Comparison of ENCODE assay signal across 9 cellular contexts in genomic region chr9:134293576-134294227, GRCh38. TPM values are rescaled to one million over a fixed set of nuclear protein-coding genes. Genes with fewer than 3 reads are reported as not detected.
DNase-seq lines count a peak whose midpoint lies in the region; ATAC-seq and TF ChIP-seq lines count a peak whose summit lies in the region.
"Had no signal": no experiment of that assay in that cellular context is flagged by ENCODE, and none has a peak within 500 bp of the region (broad histone marks: within the 10 kb centered on the region; RNA-seq: fewer than 3 reads in every experiment).

No MANE protein-coding gene starts in this region.

- peaks cover 2 to 8% (median 6%) of the 10 kb centered on the region in 4 donors for H3K4me1 Mint-ChIP-seq in naive thymus-derived CD8-positive, alpha-beta T cell

- DNase-seq in AG04450 (ENCODE audit: low read depth, low spot score) (no peak), NCI-H69 (lab: John Stamatoyannopoulos, UW) (peak; percentile 73), epidermal melanocyte (ENCODE audit: insufficient read length, low spot score) (peak; percentile 51), NCI-H82 (lab: John Stamatoyannopoulos, UW) (no peak), NCI-H1105 treated with DMSO at 0.1 percent for 48 hours (lab: John Stamatoyannopoulos, UW) (no peak)
- peak in 1 of 10 donors; percentile 2 for DNase-seq in naive thymus-derived CD8-positive, alpha-beta T cell
- DNase-seq: NCI-H1092 had no signal

- POLR2A ChIA-PET in AG04450 (lab: Yijun Ruan, JAX) = interaction anchor here (1.1 kb wide), 1 partner anchor 117 kb away, joined by 3 read pairs; no protein-coding TSS in a partner anchor
- POLR2A ChIA-PET in naive thymus-derived CD8-positive, alpha-beta T cell (lab: Charles Lee) = no interaction called here

- H3K27me3 ChIP-seq in AG04450 (ENCODE audit: control insufficient read depth, insufficient read depth, low read length) = peaks cover 37% of the 10 kb centered on the region

- H3K4me3 Mint-ChIP-seq in naive thymus-derived CD8-positive, alpha-beta T cell = peak overlapping the region; percentile 47 to 84 (median 68)

- no peaks in the 10 kb centered on the region for H3K9me3 Mint-ChIP-seq in naive thymus-derived CD8-positive, alpha-beta T cell

- peak overlapping the region; percentile 7; the same call in 1 of the 2 replicates for H3K4me3 ChIP-seq in AG04450 (ENCODE audit: low read depth, low read length)

- H3K9me3 ChIP-seq in AG04450 (ENCODE audit: control insufficient read depth, insufficient read depth, low read length) = no peaks in the 10 kb centered on the region; the same call in 1 of the 2 replicates

- ATAC-seq in naive thymus-derived CD8-positive, alpha-beta T cell = peak; percentile 30 to 46
- ATAC-seq in GM21360 (IDR thresholded peaks at IDR 0.05; ENCODE audit: unreplicated experiment) = no peak
- ATAC-seq in HG03457 (IDR thresholded peaks at IDR 0.05; ENCODE audit: unreplicated experiment) = no peak

- CTCF ChIA-PET in AG04450 (lab: Charles Lee) = no interaction called here

- H3K27ac Mint-ChIP-seq in naive thymus-derived CD8-positive, alpha-beta T cell = peak overlapping the region in 3 of 10 donors; percentile 48 to 69 (median 65)

- H3K36me3 Mint-ChIP-seq in naive thymus-derived CD8-positive, alpha-beta T cell = no peaks in the 10 kb centered on the region

- no peak overlapping the region for H3K27ac ChIP-seq in AG04450 (ENCODE audit: low read depth, low read length)

- peaks cover 0 to 3% (median 1%) of the 10 kb centered on the region in 5 donors for H3K27me3 Mint-ChIP-seq in naive thymus-derived CD8-positive, alpha-beta T cell

- TF ChIP-seq CTCF in AG04450 (IDR thresholded peaks at IDR 0.05; ENCODE audit: low read depth, low read length) = no peak

RNA-seq across cellular contexts. Expression of gene RXRA, which starts 32.6 kb away (rescaled TPM):
- 5.3 and 8.4 TPM in 2 replicates for polyA plus RNA-seq in AG04450 (2011; rRNA removed)
- 7.2 and 9.7 TPM in 2 replicates for polyA minus RNA-seq in AG04450 (2011; rRNA and poly(A)+ RNA removed)
- 1 to 10 TPM; 5.3 to 5.6 TPM for total RNA-seq in naive thymus-derived CD8-positive, alpha-beta T cell
- polyA plus RNA-seq in naive thymus-derived CD8-positive, alpha-beta T cell = under 1 TPM; 0.18 to 0.75 (median 0.27) TPM

Comparison
In these comparisons a context has a peak if more than half of its experiments do, and no peak if none do; other contexts are left out.
1. DNase-seq: peak in NCI-H69 (single experiment) and epidermal melanocyte (single experiment); none in AG04450 (single experiment), NCI-H82 (single experiment) and NCI-H1105 treated with DMSO at 0.1 percent for 48 hours (single experiment).
2. ATAC-seq: peak in naive thymus-derived CD8-positive, alpha-beta T cell (2 of 2); none in GM21360 (single experiment) and HG03457 (single experiment).